ENCODE assay signal across 1 cellular context in the genomic region with DNA sequence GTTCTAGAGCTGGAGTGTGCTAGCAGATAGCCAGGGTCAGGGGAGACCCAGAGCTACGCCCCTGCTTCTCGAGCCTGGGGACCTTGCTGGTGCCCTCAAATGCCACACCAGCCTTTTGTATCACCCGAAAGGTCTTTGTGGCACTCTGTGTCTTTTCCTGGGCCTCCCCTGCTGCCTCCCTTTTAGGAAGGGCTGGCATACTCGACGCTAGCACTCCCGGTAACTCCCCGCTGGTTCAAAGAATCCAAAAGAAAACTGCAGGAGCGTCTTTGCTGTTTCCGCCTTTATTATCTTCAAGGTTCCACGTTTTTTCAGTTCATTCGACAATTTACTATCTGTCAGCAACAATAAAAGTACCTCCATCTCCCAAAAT.
TF ChIP-seq lines count a peak whose summit lies in the region.

No MANE protein-coding gene starts in this region.

TF ChIP-seq in GM23338, 12 proteins besides CTCF, POLR2A, EP300 and RAD21 (continued from another document):
- TF ChIP-seq, protein P1, sequence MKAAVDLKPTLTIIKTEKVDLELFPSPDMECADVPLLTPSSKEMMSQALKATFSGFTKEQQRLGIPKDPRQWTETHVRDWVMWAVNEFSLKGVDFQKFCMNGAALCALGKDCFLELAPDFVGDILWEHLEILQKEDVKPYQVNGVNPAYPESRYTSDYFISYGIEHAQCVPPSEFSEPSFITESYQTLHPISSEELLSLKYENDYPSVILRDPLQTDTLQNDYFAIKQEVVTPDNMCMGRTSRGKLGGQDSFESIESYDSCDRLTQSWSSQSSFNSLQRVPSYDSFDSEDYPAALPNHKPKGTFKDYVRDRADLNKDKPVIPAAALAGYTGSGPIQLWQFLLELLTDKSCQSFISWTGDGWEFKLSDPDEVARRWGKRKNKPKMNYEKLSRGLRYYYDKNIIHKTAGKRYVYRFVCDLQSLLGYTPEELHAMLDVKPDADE (IDR thresholded peaks at IDR 0.05) = no peak
- TF ChIP-seq ZNF114 (CRISPR knock-in tag; IDR thresholded peaks at IDR 0.05) = no peak
- TF ChIP-seq POLR2AphosphoS5 (IDR thresholded peaks at IDR 0.05; ENCODE audit: low read depth) = no peak
- no peak for TF ChIP-seq CREB1 (CRISPR knock-in tag; IDR thresholded peaks at IDR 0.05; ENCODE audit: low read depth)
- TF ChIP-seq REST (IDR thresholded peaks at IDR 0.05; ENCODE audit: unreplicated experiment) = no peak
